In genomic region chr13:71626396-71626795, GRCh38 we compare ENCODE assay signal across 24 cellular contexts.
"Had no signal": no experiment of that assay in that cellular context is flagged by ENCODE, and none has a peak within 500 bp of the region (broad histone marks: within the 10 kb centered on the region; RNA-seq: fewer than 3 reads in every experiment).

No MANE protein-coding gene starts in this region.

- H3K27me3 Mint-ChIP-seq: activated CD4-positive, alpha-beta T cell treated with anti-CD3 and anti-CD28 coated beads for 36 hours; activated naive CD8-positive, alpha-beta T cell; effector memory CD8-positive, alpha-beta T cell; naive B cell had no signal

- H3K27me3 ChIP-seq: body of pancreas, cardiac muscle cell, heart left ventricle, pancreas, right atrium auricular region, suprapubic skin, tibial artery, upper lobe of right lung had no signal

- H3K36me3 ChIP-seq: cardiac muscle cell, heart left ventricle, pancreas, right atrium auricular region, suprapubic skin, tibial artery, upper lobe of right lung had no signal

- H3K36me3 Mint-ChIP-seq: activated naive CD8-positive, alpha-beta T cell; naive B cell had no signal

- H3K27ac Mint-ChIP-seq: activated CD4-positive, alpha-beta T cell treated with anti-CD3 and anti-CD28 coated beads for 36 hours; activated naive CD8-positive, alpha-beta T cell; activated T-cell treated with anti-CD3 and anti-CD28 coated beads, Interleukin-2, amount 50 U/mL, for 72 hours; effector memory CD8-positive, alpha-beta T cell; naive B cell had no signal

- H3K9me3 Mint-ChIP-seq: activated T-cell treated with anti-CD3 and anti-CD28 coated beads, Interleukin-2, amount 50 U/mL, for 72 hours; naive B cell; neural crest cell had no signal

- H3K4me1 ChIP-seq: right atrium auricular region, suprapubic skin, tibial artery, upper lobe of right lung had no signal

- H3K4me3 ChIP-seq: body of pancreas, cardiac muscle cell, heart left ventricle, lung, pancreas, right atrium auricular region, suprapubic skin, tibial artery, upper lobe of right lung had no signal

- H3K9me3 ChIP-seq: body of pancreas, heart left ventricle, pancreas, right atrium auricular region, tibial artery, upper lobe of right lung had no signal

- H3K4me1 Mint-ChIP-seq: activated CD4-positive, alpha-beta T cell treated with anti-CD3 and anti-CD28 coated beads for 36 hours; naive B cell had no signal

- H3K4me3 Mint-ChIP-seq: activated CD4-positive, alpha-beta T cell treated with anti-CD3 and anti-CD28 coated beads for 36 hours; activated naive CD8-positive, alpha-beta T cell; activated T-cell treated with anti-CD3 and anti-CD28 coated beads, Interleukin-2, amount 50 U/mL, for 72 hours; effector memory CD8-positive, alpha-beta T cell; naive B cell; neural crest cell had no signal

- ATAC-seq: activated CD4-positive, alpha-beta T cell treated with anti-CD3 and anti-CD28 coated beads for 36 hours; activated T-cell treated with anti-CD3 and anti-CD28 coated beads, Interleukin-2, amount 50 U/mL, for 72 hours; body of pancreas; effector memory CD8-positive, alpha-beta T cell; esophagus mucosa; left lobe of liver; upper lobe of right lung had no signal

- H3K27ac ChIP-seq: body of pancreas, cardiac muscle cell, pancreas, right atrium auricular region, suprapubic skin, tibial artery, upper lobe of right lung had no signal

- DNase-seq: activated CD4-positive, alpha-beta T cell treated with anti-CD3 and anti-CD28 coated beads for 36 hours; activated CD4-positive, CD25-positive, alpha-beta regulatory T cell; activated naive CD4-positive, alpha-beta T cell; activated T-cell treated with anti-CD3 and anti-CD28 coated beads for 4 hours; activated T-cell treated with anti-CD3 and anti-CD28 coated beads, Interleukin-2, amount 50 U/mL, for 72 hours; anterior cingulate cortex; body of pancreas; cortex of kidney; effector memory CD8-positive, alpha-beta T cell; heart left ventricle; naive B cell; nucleus accumbens; pancreas; stimulated activated naive CD4-positive, alpha-beta T cell; tibial artery; upper lobe of right lung had no signal
